In genomic region chr4:127140306-127140705, GRCh38 we compare ENCODE assay signal across 15 cellular contexts.
DNase-seq lines count a peak whose midpoint lies in the region; ATAC-seq, FAIRE-seq and TF ChIP-seq lines count a peak whose summit lies in the region.
"Had no signal": no experiment of that assay in that cellular context is flagged by ENCODE, and none has a peak within 500 bp of the region (broad histone marks: within the 10 kb centered on the region; RNA-seq: fewer than 3 reads in every experiment).

No MANE protein-coding gene starts in this region.

- H3K9me3 Mint-ChIP-seq in Calu3 (ENCODE audit: low read depth, unreplicated experiment), result no peaks in the 10 kb centered on the region
- H3K9me3 Mint-ChIP-seq: WTC11 had no signal

- no peaks in the 10 kb centered on the region for H3K9me3 ChIP-seq in pancreas

- no peaks in the 10 kb centered on the region for H3K4me1 ChIP-seq in pancreas

- peaks cover 7% of the 10 kb centered on the region for H3K4me1 Mint-ChIP-seq in Calu3 (ENCODE audit: low read depth, unreplicated experiment)

- CTCF ChIA-PET in Calu3 (lab: Charles Lee), result no interaction called here

- no peak overlapping the region for H3K4me3 ChIP-seq in pancreas
- H3K4me3 ChIP-seq: smooth muscle cell had no signal

- no peak for ATAC-seq in pancreas

- TF ChIP-seq CTCF in pancreas (IDR thresholded peaks at IDR 0.05) (no peak), Calu3 (IDR thresholded peaks at IDR 0.05; ENCODE audit: unreplicated experiment) (no peak)

- H3K36me3 ChIP-seq in pancreas, result no peaks in the 10 kb centered on the region

- H3K4me3 Mint-ChIP-seq in Calu3 (ENCODE audit: low read depth, unreplicated experiment), result no peak overlapping the region
- H3K4me3 Mint-ChIP-seq: WTC11 had no signal

- no peak overlapping the region for H3K27ac Mint-ChIP-seq in Calu3 (ENCODE audit: unreplicated experiment)
- H3K27ac Mint-ChIP-seq: WTC11 had no signal

- no peaks in the 10 kb centered on the region for H3K27me3 ChIP-seq in pancreas

- no peak overlapping the region for H3K27ac ChIP-seq in pancreas

- WGBS in pancreas, 2 donors, result 42 to 52% methylated on average over 3 of the region's 3 CpGs

- intact Hi-C loops in pancreas (cut with DNase I), result no loop called here
- intact Hi-C loops in Calu3 (cut with micrococcal nuclease; ENCODE audit: unreplicated experiment), result no loop called here

- DNase-seq in A172 (ENCODE audit: low spot score) (peak; percentile 34), EL (peak; percentile 49), NCI-H82 (lab: John Stamatoyannopoulos, UW) (peak; percentile 79), fibroblast of gingiva (ENCODE audit: low read depth) (peak; percentile 79), pancreas (no peak), Calu3 (no peak), NCI-H1436 (lab: John Stamatoyannopoulos, UW) (no peak), RPMI8226 (no peak)
- DNase-seq: activated naive CD4-positive, alpha-beta T cell treated with anti-CD3 and anti-CD28 coated beads, Interleukin-2, amount 50 U/mL, for 16 hours; AML-193; caudate nucleus; islet precursor cell; NCI-H1930 had no signal

- H3K27me3 Mint-ChIP-seq in Calu3 (ENCODE audit: unreplicated experiment), result no peaks in the 10 kb centered on the region

- no TSS peak for BruUV-seq in Calu3 (replicated peaks; lab: Mats Ljungman, UMichigan)

- no peaks in the 10 kb centered on the region for H3K36me3 Mint-ChIP-seq in Calu3 (ENCODE audit: insufficient read depth, unreplicated experiment)
- H3K36me3 Mint-ChIP-seq: WTC11 had no signal

- no peak for FAIRE-seq in pancreas (lab: Jason Lieb, UNC)

Comparison
In these comparisons a context has a peak if more than half of its experiments do, and no peak if none do; other contexts are left out.
1. DNase-seq: peak in A172 (single experiment), EL (single experiment), NCI-H82 (single experiment) and fibroblast of gingiva (single experiment); none in pancreas (0 of 6), Calu3 (single experiment), NCI-H1436 (single experiment) and RPMI8226 (single experiment).